ENCODE assay signal across 22 cellular contexts in genomic region chr11:17229481-17230152, GRCh38. TPM values are rescaled to one million over a fixed set of nuclear protein-coding genes. Genes with fewer than 3 reads are reported as not detected.
DNase-seq lines count a peak whose midpoint lies in the region; ATAC-seq, FAIRE-seq and TF ChIP-seq lines count a peak whose summit lies in the region.
"Had no signal": no experiment of that assay in that cellular context is flagged by ENCODE, and none has a peak within 500 bp of the region (broad histone marks: within the 10 kb centered on the region; RNA-seq: fewer than 3 reads in every experiment).

No MANE protein-coding gene starts in this region.

- in situ Hi-C loops in K562 (cut with MboI), result loop anchor here (10.0 kb wide), 1 partner anchor 295 kb away; no protein-coding TSS in a partner anchor

- H3K4me1 Mint-ChIP-seq in T-helper 2 cell treated with Interferon-gamma antibody and Interleukin-4, amounts not matched to agents 5 μg/mL and 100 μg/mL, for 36 hours (ENCODE audit: low read depth), result peaks cover 17% of the 10 kb centered on the region
- peaks cover 7 to 19% (median 14%) of the 10 kb centered on the region in 7 donors for H3K4me1 Mint-ChIP-seq in naive thymus-derived CD4-positive, alpha-beta T cell

- TF ChIP-seq POLR2A in K562 (conservative IDR thresholded peaks at IDR 0.05), result no peak

- CTCF ChIA-PET in K562 (lab: Yijun Ruan, JAX; ENCODE audit: low intra/inter-chr PET ratio), result interaction anchor here (0.6 to 2.2 kb wide), 5 partner anchors 154 to 1615 kb away, joined by 3 to 10 read pairs (median 5); no protein-coding TSS in a partner anchor
- CTCF ChIA-PET in naive thymus-derived CD4-positive, alpha-beta T cell (lab: Charles Lee), result interaction anchor here (0.7 to 1.9 kb wide), 22 partner anchors 9 to 299 kb away, joined by 3 to 20 read pairs (median 4); no protein-coding TSS in a partner anchor

- no peak for TF ChIP-seq RAD21 in K562 (CRISPR knock-in tag; conservative IDR thresholded peaks at IDR 0.05 in 1 of 2, IDR thresholded peaks at IDR 0.05 in 1 of 2)

- H2AFZ ChIP-seq in KMS-11 (ENCODE audit: low read depth) (no peak overlapping the region), K562 (ENCODE audit: low read depth, low read length) (no peak overlapping the region)

- H3K9ac ChIP-seq in KMS-11 (no peak overlapping the region), K562 (ENCODE audit: insufficient read depth in 1 of 2, low read depth in 2 of 2, low read length in 2 of 2) (no peak overlapping the region)

- H3K36me3 ChIP-seq in KMS-11 (ENCODE audit: insufficient read depth), result no peaks in the 10 kb centered on the region
- no peaks in the 10 kb centered on the region for H3K36me3 ChIP-seq in K562 (ENCODE audit: control insufficient read depth, insufficient read depth, low read length)
- no peaks in the 10 kb centered on the region for H3K36me3 ChIP-seq in naive thymus-derived CD4-positive, alpha-beta T cell (ENCODE audit: control insufficient read depth in 2 of 3, insufficient read depth in 3 of 3, low read length in 3 of 3)
- H3K36me3 ChIP-seq: heart left ventricle, suprapubic skin had no signal

- TF ChIP-seq CTCF in KMS-11 (conservative IDR thresholded peaks at IDR 0.05; ENCODE audit: low read depth, low read length), result no peak
- TF ChIP-seq CTCF in K562 (IDR thresholded peaks at IDR 0.05 in 2 of 3, conservative IDR thresholded peaks at IDR 0.05 in 1 of 3; ENCODE audit: insufficient read depth in 2 of 3, low read depth in 1 of 3, low read length in 3 of 3), result no peak

- H3K4me3 ChIP-seq in KMS-11 (IDR thresholded peaks at IDR 0.05; ENCODE audit: insufficient read depth, low read depth, low read length) (no peak overlapping the region), K562 (no peak overlapping the region)
- no peak overlapping the region for H3K4me3 ChIP-seq in naive thymus-derived CD4-positive, alpha-beta T cell (ENCODE audit: low read length)
- H3K4me3 ChIP-seq: smooth muscle cell, suprapubic skin had no signal

- H3K27me3 ChIP-seq in KMS-11 (ENCODE audit: insufficient read depth, low read depth) (peaks cover 16% of the 10 kb centered on the region), K562 (ENCODE audit: control insufficient read depth in 2 of 2, insufficient read depth in 2 of 2, low read length in 2 of 2) (no peaks in the 10 kb centered on the region)
- no peaks in the 10 kb centered on the region for H3K27me3 ChIP-seq in naive thymus-derived CD4-positive, alpha-beta T cell (ENCODE audit: control insufficient read depth in 2 of 2, insufficient read depth in 2 of 2, low read length in 2 of 2)
- H3K27me3 ChIP-seq: heart left ventricle, suprapubic skin had no signal

- intact Hi-C loops in K562 (cut with micrococcal nuclease), result loop anchor here (1.0 to 5.0 kb wide), 5 partner anchors 123 to 299 kb away; no protein-coding TSS in a partner anchor
- intact Hi-C loops in naive thymus-derived CD4-positive, alpha-beta T cell (cut with micrococcal nuclease), result loop anchor here (1.0 to 5.0 kb wide), 14 partner anchors 21 to 409 kb away; partner anchors contain the start of gene NUCB2 (in 2 of the 2)

- H4K20me1 ChIP-seq in KMS-11 (ENCODE audit: insufficient read depth) (no peaks in the 10 kb centered on the region), K562 (replicated peaks; ENCODE audit: control insufficient read depth, insufficient read depth, low read length) (no peaks in the 10 kb centered on the region)

- FAIRE-seq in K562 (lab: Jason Lieb, UNC), result no peak
- FAIRE-seq: astrocyte, H1, urothelium cell line had no signal

- BruUV-seq in K562 (replicated peaks; lab: Mats Ljungman, UMichigan), result no TSS peak

- peak overlapping the region; percentile 57 for H3K4me3 Mint-ChIP-seq in T-helper 2 cell treated with Interferon-gamma antibody and Interleukin-4, amounts not matched to agents 5 μg/mL and 100 μg/mL, for 36 hours
- H3K4me3 Mint-ChIP-seq in naive thymus-derived CD4-positive, alpha-beta T cell, result peak overlapping the region in 5 of 10 donors; percentile 9 to 69 (median 65)
- H3K4me3 Mint-ChIP-seq: activated naive CD4-positive, alpha-beta T cell treated with anti-CD3 and anti-CD28 coated beads for 36 hours had no signal

- no peak for TF ChIP-seq EP300 in K562 (IDR thresholded peaks at IDR 0.05; ENCODE audit: low read length)

- H3K36me3 Mint-ChIP-seq in T-helper 2 cell treated with Interferon-gamma antibody and Interleukin-4, amounts not matched to agents 5 μg/mL and 100 μg/mL, for 36 hours (ENCODE audit: low read depth), result no peaks in the 10 kb centered on the region
- H3K36me3 Mint-ChIP-seq in naive thymus-derived CD4-positive, alpha-beta T cell, result no peaks in the 10 kb centered on the region

- H3K79me2 ChIP-seq in KMS-11 (ENCODE audit: insufficient read depth, low read depth) (no peaks in the 10 kb centered on the region), K562 (ENCODE audit: control insufficient read depth, insufficient read depth, low read length) (no peaks in the 10 kb centered on the region)

- no peak for DNase-seq in T-helper 2 cell treated with Interferon-gamma antibody and Interleukin-4, amounts not matched to agents 5 μg/mL and 100 μg/mL, for 36 hours (ENCODE audit: low spot score)
- DNase-seq in T-helper 2 cell (no peak), K562 (ENCODE audit: extremely low read depth in 1 of 4, low spot score in 3 of 4) (no peak), COR-L47 (lab: John Stamatoyannopoulos, UW) (no peak), cerebellum (ENCODE audit: low spot score) (no peak)
- DNase-seq in naive thymus-derived CD4-positive, alpha-beta T cell, result peak in 1 of 9 donors; percentile 5
- no peak for DNase-seq in stimulated activated CD4-positive, alpha-beta T cell treated with anti-CD3 and anti-CD28 coated beads, Interleukin-15, amount 100 ng/mL, for 24 hours
- DNase-seq: heart left ventricle, left colon, NCI-H1092, NCI-H1930 had no signal

- no peaks in the 10 kb centered on the region for H3K9me1 ChIP-seq in K562 (ENCODE audit: control insufficient read depth, insufficient read depth, low read length)

- ATAC-seq in K562, result peak; percentile 28; the same call in 2 of the 3 replicates
- no peak for ATAC-seq in naive thymus-derived CD4-positive, alpha-beta T cell
- ATAC-seq: activated CD4-positive, CD25-positive, alpha-beta regulatory T cell treated with anti-CD3 and anti-CD28 coated beads, Interleukin-2, amount 50 U/mL, for 24 hours; heart left ventricle; Right ventricle myocardium inferior had no signal

- H3K27ac Mint-ChIP-seq in T-helper 2 cell treated with Interferon-gamma antibody and Interleukin-4, amounts not matched to agents 5 μg/mL and 100 μg/mL, for 36 hours, result peak overlapping the region; percentile 22
- H3K27ac Mint-ChIP-seq in naive thymus-derived CD4-positive, alpha-beta T cell, result peak overlapping the region in 6 of 9 donors; percentile 20 to 93 (median 52)
- H3K27ac Mint-ChIP-seq: activated naive CD4-positive, alpha-beta T cell treated with anti-CD3 and anti-CD28 coated beads for 36 hours; activated T-cell treated with anti-CD3 and anti-CD28 coated beads, Interleukin-2, amount 50 U/mL, for 72 hours; memory B cell had no signal

- H3K9me3 ChIP-seq in K562 (replicated peaks; ENCODE audit: control insufficient read depth, insufficient read depth, low read depth, low read length), result no peaks in the 10 kb centered on the region
- no peaks in the 10 kb centered on the region for H3K9me3 ChIP-seq in naive thymus-derived CD4-positive, alpha-beta T cell (ENCODE audit: control insufficient read depth in 2 of 3, low read length in 3 of 3)
- H3K9me3 ChIP-seq: heart left ventricle, suprapubic skin had no signal

- H3K27ac ChIP-seq in KMS-11 (no peak overlapping the region), K562 (ENCODE audit: extremely low read depth, low read depth, low read length) (no peak overlapping the region)
- no peak overlapping the region for H3K27ac ChIP-seq in naive thymus-derived CD4-positive, alpha-beta T cell (ENCODE audit: low read depth, low read length)
- H3K27ac ChIP-seq: suprapubic skin had no signal

- POLR2A ChIA-PET in K562 (lab: Yijun Ruan, JAX), result interaction anchor here (1.3 kb wide), 1 partner anchor 123 kb away, joined by 3 read pairs; no protein-coding TSS in a partner anchor
- POLR2A ChIA-PET in naive thymus-derived CD4-positive, alpha-beta T cell (lab: Charles Lee), result interaction anchor here (0.6 to 1.5 kb wide), 4 partner anchors 47 to 56 kb away, joined by 3 to 7 read pairs (median 6); partner anchors contain the start of gene NUCB2

- H3K4me1 ChIP-seq in KMS-11 (ENCODE audit: low read depth, poor library complexity, severe bottlenecking) (peaks cover 29% of the 10 kb centered on the region), K562 (replicated peaks in 1 of 2; ENCODE audit: control insufficient read depth in 2 of 2, insufficient read depth in 2 of 2, low read length in 2 of 2) (no peaks in the 10 kb centered on the region)
- peaks cover 3 to 7% of the 10 kb centered on the region in 2 donors for H3K4me1 ChIP-seq in naive thymus-derived CD4-positive, alpha-beta T cell (ENCODE audit: control insufficient read depth in 2 of 2, insufficient read depth in 2 of 2, low read length in 2 of 2)
- H3K4me1 ChIP-seq: suprapubic skin had no signal

- no peaks in the 10 kb centered on the region for H3K9me3 Mint-ChIP-seq in T-helper 2 cell treated with Interferon-gamma antibody and Interleukin-4, amounts not matched to agents 5 μg/mL and 100 μg/mL, for 36 hours
- no peaks in the 10 kb centered on the region for H3K9me3 Mint-ChIP-seq in naive thymus-derived CD4-positive, alpha-beta T cell
- H3K9me3 Mint-ChIP-seq: activated naive CD4-positive, alpha-beta T cell treated with anti-CD3 and anti-CD28 coated beads for 36 hours; activated T-cell treated with anti-CD3 and anti-CD28 coated beads, Interleukin-2, amount 50 U/mL, for 72 hours; memory B cell had no signal

- H3K4me2 ChIP-seq in KMS-11, result peak overlapping the region; percentile 55
- H3K4me2 ChIP-seq in K562 (ENCODE audit: insufficient read depth, low read length), result no peak overlapping the region

- 41% methylated on average over 7 of the region's 7 CpGs for WGBS in K562 (ENCODE audit: insufficient coverage, low coverage, missing lambda C conversion rate)

- H3K27me3 Mint-ChIP-seq in T-helper 2 cell treated with Interferon-gamma antibody and Interleukin-4, amounts not matched to agents 5 μg/mL and 100 μg/mL, for 36 hours (ENCODE audit: low read depth), result peaks cover 24% of the 10 kb centered on the region
- H3K27me3 Mint-ChIP-seq in naive thymus-derived CD4-positive, alpha-beta T cell, result peaks cover 0 to 27% (median 0%) of the 10 kb centered on the region in 5 donors
- H3K27me3 Mint-ChIP-seq: memory B cell had no signal

RNA-seq across cellular contexts. Expression of gene PIK3C2A, which starts 21.8 kb away (rescaled TPM):
- 28.0 and 175 TPM in 2 replicates for total RNA-seq in K562 (2011; cell fraction: chromatin; rRNA removed; ENCODE audit: low replicate concordance)
- total RNA-seq in K562 (2011; cell fraction: nucleolus; rRNA removed), result 9.2 and 13.8 TPM in 2 replicates
- total RNA-seq in K562 (2011; cell fraction: nucleoplasm; rRNA removed), result 26.8 and 30.8 TPM in 2 replicates
- total RNA-seq in K562 (2014; rRNA removed) (10.7 and 11.1 TPM in 2 replicates), K562 (2014; rRNA removed; fragmentation: Illumina TruSeq; extraction: Trizol) (23.7 and 29.9 TPM in 2 replicates), K562 (2015; rRNA removed; fragmentation: Illumina TruSeq; extraction: Trizol) (22.8 and 23.6 TPM in 2 replicates), K562 (2021) (19.0 and 19.6 TPM in 2 replicates), cerebellum (57.6 TPM)
- polyA plus RNA-seq in K562 (2011; rRNA removed) (24.9 and 25.2 TPM in 2 replicates), K562 (2014; fragmentation: Illumina TruSeq; extraction: Trizol) (12.5 and 15.6 TPM in 2 replicates), K562 (2014; fragmentation: Nextera tagmentation; extraction: Ambion mirVana) (1 to 10 TPM; 3.1 to 4.1 TPM), K562 (2014; rRNA removed) (8.0 and 8.1 TPM in 2 replicates)
- polyA plus RNA-seq in K562 (2011; cell fraction: cytosol; rRNA removed), result 3.6 and 9.7 TPM in 2 replicates
- 9.5 and 18.1 TPM in 2 replicates for polyA plus RNA-seq in K562 (2011; cell fraction: nucleus; rRNA removed)
- polyA plus RNA-seq in K562 (2012), result 9.8 and 10.4 TPM in 2 replicates
- 61.7 and 92.1 TPM in 2 replicates for polyA minus RNA-seq in K562 (2011; rRNA and poly(A)+ RNA removed)
- polyA minus RNA-seq in K562 (2011; cell fraction: cytosol; rRNA and poly(A)+ RNA removed), result 12.8 and 14.2 TPM in 2 replicates
- polyA minus RNA-seq in K562 (2011; cell fraction: nucleus; rRNA and poly(A)+ RNA removed), result 19.3 and 38.9 TPM in 2 replicates
- total RNA-seq in naive thymus-derived CD4-positive, alpha-beta T cell, result 10 to 100 TPM; 25.4 to 56.4 (median 42.0) TPM
- 1 to 10 TPM; 5.0 to 8.2 TPM for polyA plus RNA-seq in naive thymus-derived CD4-positive, alpha-beta T cell

RNA-seq across cellular contexts. Expression of gene NUCB2, which starts 46.9 kb away (rescaled TPM):
- total RNA-seq in K562 (2011; cell fraction: chromatin; rRNA removed; ENCODE audit: low replicate concordance), result 43.4 and 81.9 TPM in 2 replicates
- total RNA-seq in K562 (2011; cell fraction: nucleolus; rRNA removed), result 34.2 and 38.8 TPM in 2 replicates
- total RNA-seq in K562 (2011; cell fraction: nucleoplasm; rRNA removed), result 63.2 and 69.8 TPM in 2 replicates
- total RNA-seq in K562 (2014; rRNA removed) (47.0 and 54.0 TPM in 2 replicates), K562 (2014; rRNA removed; fragmentation: Illumina TruSeq; extraction: Trizol) (67.3 and 81.6 TPM in 2 replicates), K562 (2015; rRNA removed; fragmentation: Illumina TruSeq; extraction: Trizol) (97.3 and 108 TPM in 2 replicates), K562 (2021) (55.6 and 62.0 TPM in 2 replicates), cerebellum (59.6 TPM)
- polyA plus RNA-seq in K562 (2011; rRNA removed) (72.7 and 92.4 TPM in 2 replicates), K562 (2014; fragmentation: Illumina TruSeq; extraction: Trizol) (66.1 and 84.6 TPM in 2 replicates), K562 (2014; fragmentation: Nextera tagmentation; extraction: Ambion mirVana) (10 to 100 TPM; 89.0 to 95.5 TPM), K562 (2014; rRNA removed) (65.8 and 74.1 TPM in 2 replicates)
- 14.4 and 28.2 TPM in 2 replicates for polyA plus RNA-seq in K562 (2011; cell fraction: cytosol; rRNA removed)
- polyA plus RNA-seq in K562 (2011; cell fraction: nucleus; rRNA removed), result 12.1 and 24.6 TPM in 2 replicates
- 82.3 and 211 TPM in 2 replicates for polyA plus RNA-seq in K562 (2012)
- polyA minus RNA-seq in K562 (2011; rRNA and poly(A)+ RNA removed), result 115 and 117 TPM in 2 replicates
- polyA minus RNA-seq in K562 (2011; cell fraction: cytosol; rRNA and poly(A)+ RNA removed), result 26.1 and 26.2 TPM in 2 replicates
- 15.2 and 25.1 TPM in 2 replicates for polyA minus RNA-seq in K562 (2011; cell fraction: nucleus; rRNA and poly(A)+ RNA removed)
- total RNA-seq in naive thymus-derived CD4-positive, alpha-beta T cell, result 100 to 1,000 TPM in 4 of 5 experiments, 10 to 100 TPM in 1; 72.0 to 171 (median 145) TPM
- polyA plus RNA-seq in naive thymus-derived CD4-positive, alpha-beta T cell, result 100 to 1,000 TPM; 280 to 359 TPM
